ENCODE assay signal across 1 cellular context in genomic region chrX:136778914-136779313, GRCh38.
TF ChIP-seq lines count a peak whose summit lies in the region.

No MANE protein-coding gene starts in this region.

TF ChIP-seq in SK-N-SH, 30 proteins besides CTCF, POLR2A, EP300 and RAD21:
- TF ChIP-seq MEF2A (IDR thresholded peaks at IDR 0.05; ENCODE audit: borderline replicate concordance, low read depth) = no peak
